ENCODE assay signal across 8 cellular contexts in genomic region chr7:6826151-6826550, GRCh38. TPM values are rescaled to one million over a fixed set of nuclear protein-coding genes. Genes with fewer than 3 reads are reported as not detected.
DNase-seq lines count a peak whose midpoint lies in the region; ATAC-seq lines count a peak whose summit lies in the region.
"Not testable (repeated sequence)": the region's sequence is repeated elsewhere in the genome, so short reads cannot be mapped to it uniquely, and the experiment has no call there.

Gene CCZ1B, minus strand, starts transcription at chr7:6826275. Its CDS starts 78 bp downstream, at chr7:6826197.

- CTCF ChIA-PET in activated CD4-positive, alpha-beta memory T cell treated with anti-CD3 and anti-CD28 coated beads for 36 hours (lab: Charles Lee): not testable (repeated sequence)

- POLR2A ChIA-PET in activated CD4-positive, alpha-beta memory T cell treated with anti-CD3 and anti-CD28 coated beads for 36 hours (lab: Charles Lee): not testable (repeated sequence)

- not testable (repeated sequence) for H3K27me3 ChIP-seq in CD4-positive, CD25-positive, alpha-beta regulatory T cell (ENCODE audit: control insufficient read depth, insufficient read depth, low read length)

- peak within 1 kb of the TSS; percentile 95 to 97 (median 96) for H3K4me3 Mint-ChIP-seq in CD4-positive, CD25-positive, alpha-beta regulatory T cell
- H3K4me3 Mint-ChIP-seq in activated CD4-positive, alpha-beta memory T cell treated with anti-CD3 and anti-CD28 coated beads for 36 hours: peak within 1 kb of the TSS; percentile 84

- DNase-seq in CD4-positive, CD25-positive, alpha-beta regulatory T cell: peak; percentile 78 to 91 (median 85)
- DNase-seq in NCI-H82 treated with DMSO at 0.1 percent for 48 hours (lab: John Stamatoyannopoulos, UW; ENCODE audit: unreplicated experiment): peak; percentile 41
- DNase-seq in activated CD4-positive, alpha-beta memory T cell treated with anti-CD3 and anti-CD28 coated beads for 36 hours: peak; percentile 84
- peak; percentile 42 to 77 for DNase-seq in dermis microvascular lymphatic vessel endothelial cell (ENCODE audit: low read depth in 2 of 2)
- peak; percentile 70 to 78 for DNase-seq in lung microvascular endothelial cell (ENCODE audit: low read depth in 2 of 2)
- peak; percentile 67 to 86 for DNase-seq in stimulated activated CD4-positive, alpha-beta T cell treated with anti-CD3 and anti-CD28 coated beads, Interleukin-4, amount 100 ng/mL, for 48 hours (ENCODE audit: low read depth in 2 of 2)

- not testable (repeated sequence) for H3K36me3 ChIP-seq in CD4-positive, CD25-positive, alpha-beta regulatory T cell (ENCODE audit: control insufficient read depth, insufficient read depth, low read length)

- peaks cover 17% of the 10 kb centered on the region for H3K27me3 Mint-ChIP-seq in CD4-positive, CD25-positive, alpha-beta regulatory T cell
- H3K27me3 Mint-ChIP-seq in activated CD4-positive, alpha-beta memory T cell treated with anti-CD3 and anti-CD28 coated beads for 36 hours: not testable (repeated sequence)

- H3K4me3 ChIP-seq in CD4-positive, CD25-positive, alpha-beta regulatory T cell (ENCODE audit: low read depth, low read length): peak within 1 kb of the TSS; percentile 53

- H3K36me3 Mint-ChIP-seq in CD4-positive, CD25-positive, alpha-beta regulatory T cell; activated CD4-positive, alpha-beta memory T cell treated with anti-CD3 and anti-CD28 coated beads for 36 hours: not testable (repeated sequence)

- H3K9me3 Mint-ChIP-seq in CD4-positive, CD25-positive, alpha-beta regulatory T cell; activated CD4-positive, alpha-beta memory T cell treated with anti-CD3 and anti-CD28 coated beads for 36 hours: not testable (repeated sequence)

- peak within 1 kb of the TSS; percentile 85 to 97 (median 96) for H3K27ac Mint-ChIP-seq in CD4-positive, CD25-positive, alpha-beta regulatory T cell
- H3K27ac Mint-ChIP-seq in activated CD4-positive, alpha-beta memory T cell treated with anti-CD3 and anti-CD28 coated beads for 36 hours: peak within 1 kb of the TSS; percentile 82

- not testable (repeated sequence) for H3K4me1 ChIP-seq in CD4-positive, CD25-positive, alpha-beta regulatory T cell (ENCODE audit: control insufficient read depth, insufficient read depth, low read length, poor library complexity, severe bottlenecking)

- intact Hi-C loops in activated CD4-positive, alpha-beta memory T cell treated with anti-CD3 and anti-CD28 coated beads for 36 hours (cut with micrococcal nuclease): not testable (repeated sequence)

- peak within 1 kb of the TSS; percentile 63 for H3K27ac ChIP-seq in CD4-positive, CD25-positive, alpha-beta regulatory T cell (ENCODE audit: insufficient read depth, low read length, poor library complexity, severe bottlenecking)

- H3K4me1 Mint-ChIP-seq in CD4-positive, CD25-positive, alpha-beta regulatory T cell: peaks cover 0 to 13% (median 5%) of the 10 kb centered on the region in 4 donors
- H3K4me1 Mint-ChIP-seq in activated CD4-positive, alpha-beta memory T cell treated with anti-CD3 and anti-CD28 coated beads for 36 hours (ENCODE audit: low read depth): not testable (repeated sequence)

- not testable (repeated sequence) for H3K9me3 ChIP-seq in CD4-positive, CD25-positive, alpha-beta regulatory T cell (ENCODE audit: control insufficient read depth in 2 of 2, low read length in 2 of 2)

- peak; percentile 93 to 99 for ATAC-seq in CD4-positive, CD25-positive, alpha-beta regulatory T cell (ENCODE audit: low read depth in 2 of 2)
- ATAC-seq in GM19452 (IDR thresholded peaks at IDR 0.05; ENCODE audit: unreplicated experiment) (peak; percentile 99), HG03558 (IDR thresholded peaks at IDR 0.05; ENCODE audit: extremely low read depth, unreplicated experiment) (peak; percentile 97)

RNA-seq across cellular contexts. Expression of gene CCZ1B, which starts in this region (rescaled TPM):
- 90.3 TPM for total RNA-seq in CD4-positive, CD25-positive, alpha-beta regulatory T cell
- polyA plus RNA-seq in CD4-positive, CD25-positive, alpha-beta regulatory T cell: 10 to 100 TPM; 18.3 to 41.8 (median 32.2) TPM
- 10 to 100 TPM; 65.7 to 82.4 TPM for total RNA-seq in activated CD4-positive, alpha-beta memory T cell treated with anti-CD3 and anti-CD28 coated beads for 36 hours
- total RNA-seq in dermis microvascular lymphatic vessel endothelial cell (34.1 and 42.4 TPM in 2 replicates), lung microvascular endothelial cell (41.2 and 61.1 TPM in 2 replicates)

Comparison
In these comparisons a context has a peak if more than half of its experiments do, and no peak if none do; other contexts are left out.
1. Peak in every context shown above with its lines: DNase-seq, ATAC-seq, H3K4me3 ChIP-seq and H3K27ac ChIP-seq.